In the genomic region with DNA sequence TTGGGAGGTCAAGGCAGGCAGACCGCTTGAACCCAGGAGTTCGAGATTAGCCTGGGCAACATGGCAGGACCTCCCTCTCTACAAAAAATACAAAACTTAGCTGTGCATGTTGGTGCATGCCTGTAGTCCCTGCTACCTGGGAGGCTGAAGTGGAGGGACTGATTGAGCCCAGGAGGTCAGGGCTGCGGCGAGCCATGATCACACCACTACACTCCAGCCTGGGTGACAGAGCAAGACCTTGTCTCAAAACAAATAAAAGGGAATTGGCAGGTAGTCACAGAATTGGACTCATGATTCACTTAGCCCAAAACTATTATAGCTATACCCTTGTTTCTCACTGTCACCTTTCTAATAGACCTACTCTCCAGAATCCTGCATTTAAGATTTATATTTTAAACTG, we compare ENCODE assay signal across 24 cellular contexts.
"Had no signal": no experiment of that assay in that cellular context is flagged by ENCODE, and none has a peak within 500 bp of the region (broad histone marks: within the 10 kb centered on the region; RNA-seq: fewer than 3 reads in every experiment).

No MANE protein-coding gene starts in this region.

- H3K27ac ChIP-seq: left lung, right atrium auricular region, SK-N-MC, upper lobe of left lung had no signal

- H3K27me3 Mint-ChIP-seq: activated naive CD8-positive, alpha-beta T cell treated with anti-CD3 and anti-CD28 coated beads, Interleukin-2, amount 10 ng/mL, durations not matched to agents 7 days and 5 days; memory B cell; progenitor cell of endocrine pancreas; T-cell had no signal

- DNase-seq: activated CD4-positive, alpha-beta T cell treated with anti-CD3 and anti-CD28 coated beads, Interleukin-2, amount 50 U/mL, for 4 hours; activated CD4-positive, CD25-positive, alpha-beta regulatory T cell treated with anti-CD3 and anti-CD28 coated beads, Interleukin-2, amount 50 U/mL, for 72 hours; activated naive CD4-positive, alpha-beta T cell; activated naive CD8-positive, alpha-beta T cell treated with anti-CD3 and anti-CD28 coated beads, Interleukin-2, amount 10 ng/mL, durations not matched to agents 7 days and 5 days; activated T-cell treated with anti-CD3 and anti-CD28 coated beads, Interleukin-2, amount 50 U/mL, for 72 hours; aorta; hippocampal formation; small intestine; stimulated activated CD4-positive, alpha-beta T cell treated with anti-CD3 and anti-CD28 coated beads, Interleukin-4, amount 100 ng/mL, for 24 hours; stimulated activated naive CD4-positive, alpha-beta T cell treated with Interleukin-2 at 50 U/mL for 16 hours; substantia nigra; T-cell; T1000; upper lobe of left lung had no signal

- H3K4me3 Mint-ChIP-seq: activated naive CD8-positive, alpha-beta T cell treated with anti-CD3 and anti-CD28 coated beads, Interleukin-2, amount 10 ng/mL, durations not matched to agents 7 days and 5 days; activated T-cell treated with anti-CD3 and anti-CD28 coated beads, Interleukin-2, amount 50 U/mL, for 72 hours; memory B cell; nephron; T-cell had no signal

- H3K4me3 ChIP-seq: left lung, right atrium auricular region, SK-N-MC, upper lobe of left lung had no signal

- ATAC-seq: activated T-cell treated with anti-CD3 and anti-CD28 coated beads, Interleukin-2, amount 50 U/mL, for 72 hours; esophagus mucosa; left lung; T-cell had no signal

- FAIRE-seq: bronchial epithelial cell, endometrium, keratinocyte, small intestine had no signal

- H3K9me3 Mint-ChIP-seq: activated naive CD8-positive, alpha-beta T cell treated with anti-CD3 and anti-CD28 coated beads, Interleukin-2, amount 10 ng/mL, durations not matched to agents 7 days and 5 days; activated T-cell treated with anti-CD3 and anti-CD28 coated beads, Interleukin-2, amount 50 U/mL, for 72 hours; memory B cell; nephron; T-cell had no signal

- H3K9me3 ChIP-seq: left lung, right atrium auricular region, upper lobe of left lung had no signal

- H3K27ac Mint-ChIP-seq: activated naive CD8-positive, alpha-beta T cell treated with anti-CD3 and anti-CD28 coated beads, Interleukin-2, amount 10 ng/mL, durations not matched to agents 7 days and 5 days; memory B cell; nephron; progenitor cell of endocrine pancreas had no signal

- H3K27me3 ChIP-seq: left lung, right atrium auricular region, upper lobe of left lung had no signal
